ENCODE assay signal across 9 cellular contexts in genomic region chr5:124628721-124629596, GRCh38.
DNase-seq lines count a peak whose midpoint lies in the region; ATAC-seq lines count a peak whose summit lies in the region.
"Had no signal": no experiment of that assay in that cellular context is flagged by ENCODE, and none has a peak within 500 bp of the region (broad histone marks: within the 10 kb centered on the region; RNA-seq: fewer than 3 reads in every experiment).

No MANE protein-coding gene starts in this region.

- peak; percentile 36 for ATAC-seq in stimulated activated naive CD8-positive, alpha-beta T cell treated with anti-CD3 and anti-CD28 coated beads, Interleukin-15, Interleukin-2, amounts not matched to agents 100 U/mL and 50 U/mL, for 24 hours
- ATAC-seq: activated T-cell treated with anti-CD3 and anti-CD28 coated beads, Interleukin-2, amount 50 U/mL, for 4 hours had no signal

- peak; percentile 96 for DNase-seq in HPDE6-E6E7 (ENCODE audit: extremely low spot score)
- peak; percentile 90 for DNase-seq in T1000 (lab: John Stamatoyannopoulos, UW)
- DNase-seq in hepatic stellate cell (ENCODE audit: low spot score), result peak; percentile 88
- DNase-seq in stimulated activated naive CD8-positive, alpha-beta T cell treated with anti-CD3 and anti-CD28 coated beads, Interleukin-15, Interleukin-2, amounts not matched to agents 100 U/mL and 50 U/mL, for 24 hours, result no peak
- DNase-seq in activated CD8-positive, alpha-beta memory T cell treated with anti-CD3 and anti-CD28 coated beads for 24 hours, result no peak
- no peak for DNase-seq in Ammon's horn (ENCODE audit: low spot score)
- no peak for DNase-seq in T-helper 2 cell
- DNase-seq in NCI-H2107 treated with DMSO at 0.1 percent for 48 hours (lab: John Stamatoyannopoulos, UW; ENCODE audit: unreplicated experiment), result no peak
- DNase-seq: activated T-cell treated with anti-CD3 and anti-CD28 coated beads, Interleukin-2, amount 50 U/mL, for 4 hours had no signal

Comparison
In these comparisons a context has a peak if more than half of its experiments do, and no peak if none do; other contexts are left out.
1. DNase-seq: peak in HPDE6-E6E7 (single experiment), T1000 (single experiment) and hepatic stellate cell (single experiment); none in stimulated activated naive CD8-positive, alpha-beta T cell treated with anti-CD3 and anti-CD28 coated beads, Interleukin-15, Interleukin-2, amounts not matched to agents 100 U/mL and 50 U/mL, for 24 hours (single experiment), activated CD8-positive, alpha-beta memory T cell treated with anti-CD3 and anti-CD28 coated beads for 24 hours (single experiment), Ammon's horn (single experiment), T-helper 2 cell (0 of 5) and NCI-H2107 treated with DMSO at 0.1 percent for 48 hours (single experiment).